Comparison of ENCODE assay signal across 27 cellular contexts in the genomic region with DNA sequence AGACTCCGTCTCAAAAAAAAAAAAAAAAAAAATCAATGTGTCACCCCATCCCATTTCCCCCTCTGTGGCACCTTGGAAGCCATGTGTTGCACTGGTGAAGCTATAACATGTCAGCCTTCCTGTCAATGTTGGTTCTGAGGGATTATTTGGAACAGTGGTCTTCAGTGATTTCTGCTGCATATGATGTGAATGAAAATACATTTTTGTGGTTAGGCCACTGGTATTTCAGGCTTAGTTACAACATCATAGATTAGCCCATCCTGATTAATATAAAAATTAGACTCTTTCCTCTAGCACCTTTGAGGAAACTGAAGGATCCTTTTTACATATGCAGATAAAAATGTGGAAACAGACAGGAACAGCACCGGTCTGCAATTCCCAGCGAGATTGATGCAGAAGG.
DNase-seq lines count a peak whose midpoint lies in the region; ATAC-seq and TF ChIP-seq lines count a peak whose summit lies in the region.
"Had no signal": no experiment of that assay in that cellular context is flagged by ENCODE, and none has a peak within 500 bp of the region (broad histone marks: within the 10 kb centered on the region; RNA-seq: fewer than 3 reads in every experiment).

No MANE protein-coding gene starts in this region.

- H2BK12ac ChIP-seq in mesenchymal stem cell (ENCODE audit: low read length in 2 of 2), result no peak overlapping the region

- no peak overlapping the region for H3K18ac ChIP-seq in mesenchymal stem cell (ENCODE audit: low read depth in 1 of 2, low read length in 2 of 2)

- no peak overlapping the region for H3K9ac ChIP-seq in mesenchymal stem cell (ENCODE audit: low read length)

- no peak overlapping the region for H2BK120ac ChIP-seq in mesenchymal stem cell (ENCODE audit: low read depth, low read length)

- no peak overlapping the region for H3K4ac ChIP-seq in mesenchymal stem cell (ENCODE audit: low read depth in 1 of 2, low read length in 2 of 2)

- POLR2A ChIA-PET in OCI-LY7 (lab: Charles Lee), result interaction anchor here (0.6 kb wide), 1 partner anchor 654 kb away, joined by 8 read pairs; no protein-coding TSS in a partner anchor

- 98% methylated on average over 2 of the region's 3 CpGs for WGBS in mesenchymal stem cell

- H3K4me3 ChIP-seq in choroid plexus epithelial cell (ENCODE audit: low read depth, low read length) (no peak overlapping the region), mesenchymal stem cell (ENCODE audit: insufficient read depth in 1 of 2, low read depth in 1 of 2, low read length in 2 of 2) (no peak overlapping the region), OCI-LY7 (ENCODE audit: low read depth, low read length, poor library complexity, severe bottlenecking) (no peak overlapping the region)
- H3K4me3 ChIP-seq: left lung, spleen, suprapubic skin had no signal

- H2AK5ac ChIP-seq in mesenchymal stem cell (ENCODE audit: low read length, severe bottlenecking), result no peak overlapping the region

- no peaks in the 10 kb centered on the region for H3K9me3 ChIP-seq in mesenchymal stem cell (ENCODE audit: control insufficient read depth, low read length)
- no peaks in the 10 kb centered on the region for H3K9me3 ChIP-seq in OCI-LY7 (ENCODE audit: low read length)
- H3K9me3 ChIP-seq: suprapubic skin had no signal

- CTCF ChIA-PET in OCI-LY7 (lab: Charles Lee; ENCODE audit: unreplicated experiment), result no interaction called here

- H4K8ac ChIP-seq in mesenchymal stem cell (ENCODE audit: low read length), result no peak overlapping the region

- H3K4me2 ChIP-seq in mesenchymal stem cell (ENCODE audit: low read length, poor library complexity, severe bottlenecking) (no peak overlapping the region), OCI-LY7 (ENCODE audit: low read length) (no peak overlapping the region)

- peaks cover 3% of the 10 kb centered on the region for H3K4me1 ChIP-seq in mesenchymal stem cell (ENCODE audit: control insufficient read depth, insufficient read depth, low read depth, low read length)
- H3K4me1 ChIP-seq in OCI-LY7 (ENCODE audit: insufficient read depth, low read length, poor library complexity, severe bottlenecking), result no peaks in the 10 kb centered on the region
- H3K4me1 ChIP-seq: left lung, suprapubic skin had no signal

- TF ChIP-seq CTCF in choroid plexus epithelial cell (conservative IDR thresholded peaks at IDR 0.05; ENCODE audit: low read depth, low read length) (no peak), OCI-LY7 (conservative IDR thresholded peaks at IDR 0.05; ENCODE audit: low read length) (no peak)

- H3K79me1 ChIP-seq in mesenchymal stem cell (replicated peaks; ENCODE audit: low read length, poor library complexity, severe bottlenecking), result peaks cover 16% of the 10 kb centered on the region

- H3K27me3 ChIP-seq in mesenchymal stem cell (ENCODE audit: control insufficient read depth in 1 of 2, insufficient read depth in 1 of 2, low read length in 2 of 2), result no peaks in the 10 kb centered on the region
- H3K27me3 ChIP-seq: left lung, spleen, suprapubic skin had no signal

- intact Hi-C loops in OCI-LY7 (cut with micrococcal nuclease; ENCODE audit: unreplicated experiment), result no loop called here

- H3K36me3 ChIP-seq in mesenchymal stem cell (ENCODE audit: control insufficient read depth in 1 of 2, insufficient read depth in 2 of 2, low read depth in 1 of 2, low read length in 2 of 2) (peaks cover 2 to 9% of the 10 kb centered on the region in 2 experiments), OCI-LY7 (ENCODE audit: insufficient read depth, low read length) (peaks cover 13% of the 10 kb centered on the region)
- H3K36me3 ChIP-seq: left lung, suprapubic skin had no signal

- H3K23ac ChIP-seq in mesenchymal stem cell (ENCODE audit: low read length in 2 of 2), result no peak overlapping the region

- DNase-seq in EH (ENCODE audit: low read depth), result peak; percentile 25
- DNase-seq in LHCN-M2 (ENCODE audit: low read depth), result peak; percentile 28
- peak; percentile 69 for DNase-seq in choroid plexus epithelial cell (ENCODE audit: low read depth)
- no peak for DNase-seq in mesenchymal stem cell
- DNase-seq in stimulated activated CD4-positive, alpha-beta T cell treated with anti-CD3 and anti-CD28 coated beads, Interleukin-4, amount 100 ng/mL, for 24 hours, result no peak
- no peak for DNase-seq in OCI-LY7 (ENCODE audit: low spot score)
- DNase-seq in activated CD4-positive, alpha-beta T cell treated with anti-CD3 and anti-CD28 coated beads for 48 hours, result no peak
- DNase-seq: ACHN; activated naive CD4-positive, alpha-beta T cell; activated T-cell treated with anti-CD3 and anti-CD28 coated beads, Interleukin-2, amount 50 U/mL, for 1 hour; Calu3; DND-41; HFFc6; hypothalamus; KBM-7; left lung; midbrain; naive thymus-derived CD8-positive, alpha-beta T cell; NCI-H146; NCI-H510A treated with DMSO at 0.1 percent for 48 hours; spleen; stimulated activated CD4-positive, alpha-beta T cell treated with anti-CD3 and anti-CD28 coated beads, Interleukin-2, amount 100 ng/mL, for 48 hours; stimulated activated naive B cell treated with anti-CD40 and anti-IgM and Interleukin-4, amounts not matched to agents 10 μg/mL and 1 μg/mL and 100 μg/mL, for 72 hours; T-helper 1 cell had no signal

- peak overlapping the region in 1 of 2 experiments; percentile 12 for H3K14ac ChIP-seq in mesenchymal stem cell (ENCODE audit: low read length in 2 of 2)

- no peaks in the 10 kb centered on the region for H3K9me2 ChIP-seq in OCI-LY7 (ENCODE audit: insufficient read depth, low read length)

- no peak overlapping the region for H2AFZ ChIP-seq in mesenchymal stem cell (ENCODE audit: low read depth, low read length)
- no peak overlapping the region for H2AFZ ChIP-seq in OCI-LY7 (ENCODE audit: low read length)

- H2BK15ac ChIP-seq in mesenchymal stem cell (ENCODE audit: low read depth, poor library complexity, severe bottlenecking), result no peak overlapping the region

- H3K27ac ChIP-seq in mesenchymal stem cell (ENCODE audit: low read length, poor library complexity, severe bottlenecking) (no peak overlapping the region), OCI-LY7 (ENCODE audit: low read depth, low read length, poor library complexity, severe bottlenecking) (no peak overlapping the region)
- H3K27ac ChIP-seq: C4-2B, left lung, suprapubic skin had no signal

- H4K91ac ChIP-seq in mesenchymal stem cell (ENCODE audit: low read length), result peak overlapping the region; percentile 72

- ATAC-seq in HG02885 (IDR thresholded peaks at IDR 0.05; ENCODE audit: poor library complexity, unreplicated experiment), result no peak
- ATAC-seq: left lung; naive thymus-derived CD8-positive, alpha-beta T cell; stimulated activated naive B cell treated with anti-CD40 and anti-IgM and Interleukin-4, amounts not matched to agents 10 μg/mL and 1 μg/mL and 100 μg/mL, for 72 hours had no signal

- H3K79me2 ChIP-seq in OCI-LY7 (ENCODE audit: insufficient read depth, low read depth, low read length), result peaks cover 26% of the 10 kb centered on the region

- no peaks in the 10 kb centered on the region for H4K20me1 ChIP-seq in OCI-LY7 (ENCODE audit: insufficient read depth, low read length)

- no TSS peak for BruUV-seq in OCI-LY7 (replicated peaks; lab: Mats Ljungman, UMichigan)

- no peak overlapping the region for H2BK5ac ChIP-seq in mesenchymal stem cell (ENCODE audit: low read depth, low read length, poor library complexity, severe bottlenecking)

Comparison
In these comparisons a context has a peak if more than half of its experiments do, and no peak if none do; other contexts are left out.
1. DNase-seq: peak in EH (single experiment), LHCN-M2 (single experiment) and choroid plexus epithelial cell (single experiment); none in mesenchymal stem cell (single experiment), stimulated activated CD4-positive, alpha-beta T cell treated with anti-CD3 and anti-CD28 coated beads, Interleukin-4, amount 100 ng/mL, for 24 hours (single experiment), OCI-LY7 (single experiment) and activated CD4-positive, alpha-beta T cell treated with anti-CD3 and anti-CD28 coated beads for 48 hours (single experiment).